14 cellular contexts compared by ENCODE assay signal in the genomic region with DNA sequence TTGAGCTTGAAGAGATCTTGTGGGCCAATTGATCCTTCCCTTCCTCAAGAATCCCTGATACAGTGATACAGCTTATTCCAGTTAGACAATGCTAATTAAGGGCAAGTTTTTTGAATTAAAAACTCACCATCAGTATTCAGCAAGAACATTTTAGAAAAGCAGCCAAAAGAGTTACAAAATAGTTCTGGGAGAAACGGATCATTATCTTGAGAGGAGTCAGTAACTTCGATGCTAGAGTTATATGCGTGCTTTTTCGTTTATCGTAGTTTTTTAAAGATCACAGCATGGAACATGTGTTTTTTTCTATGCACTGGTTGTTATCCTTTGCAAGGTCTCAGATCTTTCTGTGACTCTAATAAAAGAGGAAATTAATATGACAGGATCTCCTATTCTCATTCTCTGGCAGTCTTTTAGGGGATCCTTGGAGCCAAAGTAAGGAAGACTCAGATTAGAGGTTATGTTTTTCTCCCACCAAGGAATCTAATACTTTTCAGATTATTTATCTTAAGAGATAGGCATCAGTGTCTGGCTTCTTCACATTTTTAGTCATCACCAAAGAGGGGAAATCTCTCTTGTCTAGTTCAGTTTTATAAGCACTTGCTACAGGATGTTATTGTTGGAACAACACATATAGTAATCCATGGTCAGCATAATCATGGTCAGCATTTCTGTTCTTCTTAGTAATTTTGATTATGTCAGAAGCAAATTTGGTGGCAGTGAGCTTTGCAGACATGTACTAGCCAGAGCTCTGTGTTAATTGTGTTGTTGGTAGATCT.
DNase-seq lines count a peak whose midpoint lies in the region; FAIRE-seq and TF ChIP-seq lines count a peak whose summit lies in the region.
"Had no signal": no experiment of that assay in that cellular context is flagged by ENCODE, and none has a peak within 500 bp of the region (broad histone marks: within the 10 kb centered on the region; RNA-seq: fewer than 3 reads in every experiment).

No MANE protein-coding gene starts in this region.

- H3K4me3 ChIP-seq in A673 (ENCODE audit: low read depth, low read length, poor library complexity, severe bottlenecking) (no peak overlapping the region), small intestine (ENCODE audit: low read depth in 1 of 2, low read length in 2 of 2) (no peak overlapping the region)
- H3K4me3 ChIP-seq: upper lobe of left lung had no signal

- peak overlapping the region; percentile 23 for H3K27ac ChIP-seq in A673 (ENCODE audit: low read depth, low read length, poor library complexity, severe bottlenecking)
- no peak overlapping the region for H3K27ac ChIP-seq in small intestine (ENCODE audit: low read depth in 1 of 2, low read length in 1 of 2)
- H3K27ac ChIP-seq: neutrophil, upper lobe of left lung had no signal

- no peak for FAIRE-seq in small intestine (lab: Jason Lieb, UNC)
- FAIRE-seq: H54 had no signal

- no peaks in the 10 kb centered on the region for H3K36me3 ChIP-seq in A673 (ENCODE audit: insufficient read depth, low read length, poor library complexity, severe bottlenecking)
- no peaks in the 10 kb centered on the region for H3K36me3 ChIP-seq in small intestine (ENCODE audit: control insufficient read depth in 2 of 2, insufficient read depth in 2 of 2, low read length in 2 of 2)
- H3K36me3 ChIP-seq: neutrophil, upper lobe of left lung had no signal

- intact Hi-C loops in A673 (cut with micrococcal nuclease; ENCODE audit: unreplicated experiment), result no loop called here

- peaks cover 7% of the 10 kb centered on the region for H3K4me1 ChIP-seq in A673 (ENCODE audit: insufficient read depth, low read length, poor library complexity, severe bottlenecking)
- H3K4me1 ChIP-seq in small intestine (ENCODE audit: control insufficient read depth in 2 of 2, insufficient read depth in 1 of 2, low read depth in 1 of 2, low read length in 1 of 2), result no peaks in the 10 kb centered on the region

- H3K36me3 Mint-ChIP-seq in mesothelial cell of epicardium, result peaks cover 2% of the 10 kb centered on the region

- H3K27ac Mint-ChIP-seq in mesothelial cell of epicardium, result peak overlapping the region; percentile 11

- POLR2A ChIA-PET in A673 (lab: Charles Lee; ENCODE audit: low non-redundant PET), result no interaction called here

- peaks cover 38% of the 10 kb centered on the region for H3K4me1 Mint-ChIP-seq in mesothelial cell of epicardium

- peaks cover 9% of the 10 kb centered on the region for H3K9me3 Mint-ChIP-seq in mesothelial cell of epicardium

- H3K27me3 Mint-ChIP-seq in mesothelial cell of epicardium (ENCODE audit: low read depth), result no peaks in the 10 kb centered on the region

- H3K27me3 ChIP-seq in A673 (replicated peaks; ENCODE audit: insufficient read depth, low read depth, low read length, poor library complexity), result no peaks in the 10 kb centered on the region
- H3K27me3 ChIP-seq in small intestine (ENCODE audit: control insufficient read depth in 2 of 2, insufficient read depth in 2 of 2, low read length in 2 of 2), result no peaks in the 10 kb centered on the region
- H3K27me3 ChIP-seq: neutrophil, upper lobe of left lung had no signal

- CTCF ChIA-PET in A673 (lab: Charles Lee), result no interaction called here

- DNase-seq in A673 (ENCODE audit: low spot score) (no peak), fibroblast of gingiva (ENCODE audit: low read depth) (peak; percentile 49), mesothelial cell of epicardium (ENCODE audit: low spot score in 2 of 2, unreplicated experiment in 2 of 2) (no peak), inferior parietal cortex (ENCODE audit: extremely low spot score) (no peak), cerebellum (ENCODE audit: low spot score) (no peak), small intestine (no peak)
- DNase-seq in activated CD4-positive, CD25-positive, alpha-beta regulatory T cell (lab: John Stamatoyannopoulos, UW), result no peak
- DNase-seq: activated naive CD4-positive, alpha-beta T cell; islet precursor cell; NCI-H524 treated with DMSO at 0.1 percent for 48 hours; upper lobe of left lung had no signal

- 79 to 93% (median 92%) methylated on average over 5 of the region's 5 CpGs for WGBS in small intestine, 3 donors

- no peak for TF ChIP-seq CTCF in A673 (conservative IDR thresholded peaks at IDR 0.05; ENCODE audit: low read depth, low read length)
- no peak for TF ChIP-seq CTCF in mesothelial cell of epicardium (IDR thresholded peaks at IDR 0.05; ENCODE audit: unreplicated experiment)

- H3K9me3 ChIP-seq in A673 (ENCODE audit: low read depth, low read length, poor library complexity, severe bottlenecking) (no peaks in the 10 kb centered on the region), small intestine (ENCODE audit: control insufficient read depth, low read depth) (no peaks in the 10 kb centered on the region)
- H3K9me3 ChIP-seq: neutrophil, upper lobe of left lung had no signal

- no peak overlapping the region for H3K4me3 Mint-ChIP-seq in mesothelial cell of epicardium

- BruUV-seq in A673 (replicated peaks; lab: Mats Ljungman, UMichigan), result no TSS peak

TF ChIP-seq in PFSK-1, 5 proteins besides CTCF, POLR2A, EP300 and RAD21:
- TF ChIP-seq POLR2AphosphoS5 (IDR thresholded peaks at IDR 0.05; ENCODE audit: low read depth, low read length), result no peak; the same call in 1 of the 2 replicates
- TF ChIP-seq, protein P1, sequence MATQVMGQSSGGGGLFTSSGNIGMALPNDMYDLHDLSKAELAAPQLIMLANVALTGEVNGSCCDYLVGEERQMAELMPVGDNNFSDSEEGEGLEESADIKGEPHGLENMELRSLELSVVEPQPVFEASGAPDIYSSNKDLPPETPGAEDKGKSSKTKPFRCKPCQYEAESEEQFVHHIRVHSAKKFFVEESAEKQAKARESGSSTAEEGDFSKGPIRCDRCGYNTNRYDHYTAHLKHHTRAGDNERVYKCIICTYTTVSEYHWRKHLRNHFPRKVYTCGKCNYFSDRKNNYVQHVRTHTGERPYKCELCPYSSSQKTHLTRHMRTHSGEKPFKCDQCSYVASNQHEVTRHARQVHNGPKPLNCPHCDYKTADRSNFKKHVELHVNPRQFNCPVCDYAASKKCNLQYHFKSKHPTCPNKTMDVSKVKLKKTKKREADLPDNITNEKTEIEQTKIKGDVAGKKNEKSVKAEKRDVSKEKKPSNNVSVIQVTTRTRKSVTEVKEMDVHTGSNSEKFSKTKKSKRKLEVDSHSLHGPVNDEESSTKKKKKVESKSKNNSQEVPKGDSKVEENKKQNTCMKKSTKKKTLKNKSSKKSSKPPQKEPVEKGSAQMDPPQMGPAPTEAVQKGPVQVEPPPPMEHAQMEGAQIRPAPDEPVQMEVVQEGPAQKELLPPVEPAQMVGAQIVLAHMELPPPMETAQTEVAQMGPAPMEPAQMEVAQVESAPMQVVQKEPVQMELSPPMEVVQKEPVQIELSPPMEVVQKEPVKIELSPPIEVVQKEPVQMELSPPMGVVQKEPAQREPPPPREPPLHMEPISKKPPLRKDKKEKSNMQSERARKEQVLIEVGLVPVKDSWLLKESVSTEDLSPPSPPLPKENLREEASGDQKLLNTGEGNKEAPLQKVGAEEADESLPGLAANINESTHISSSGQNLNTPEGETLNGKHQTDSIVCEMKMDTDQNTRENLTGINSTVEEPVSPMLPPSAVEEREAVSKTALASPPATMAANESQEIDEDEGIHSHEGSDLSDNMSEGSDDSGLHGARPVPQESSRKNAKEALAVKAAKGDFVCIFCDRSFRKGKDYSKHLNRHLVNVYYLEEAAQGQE (IDR thresholded peaks at IDR 0.05; ENCODE audit: insufficient read depth in 1 of 2, low read depth in 2 of 2, low read length in 2 of 2), result no peak
- no peak for TF ChIP-seq FOXP2 (optimal IDR thresholded peaks at IDR 0.05; ENCODE audit: borderline replicate concordance, extremely low read depth, extremely low read length, insufficient read depth)
- peak; percentile 33; the same call in 1 of the 2 replicates for TF ChIP-seq TAF1 (IDR thresholded peaks at IDR 0.05; ENCODE audit: borderline replicate concordance, insufficient read depth, low read length)
